Comparison of ENCODE assay signal across 17 cellular contexts in genomic region chr1:18707696-18708257, GRCh38.
DNase-seq lines count a peak whose midpoint lies in the region; ATAC-seq and TF ChIP-seq lines count a peak whose summit lies in the region.
"Had no signal": no experiment of that assay in that cellular context is flagged by ENCODE, and none has a peak within 500 bp of the region (broad histone marks: within the 10 kb centered on the region; RNA-seq: fewer than 3 reads in every experiment).

No MANE protein-coding gene starts in this region.

- CTCF ChIA-PET in activated CD8-positive, alpha-beta T cell treated with anti-CD3 and anti-CD28 coated beads for 36 hours (lab: Charles Lee) = no interaction called here
- CTCF ChIA-PET in activated CD8-positive, alpha-beta T cell treated with anti-CD3 and anti-CD28 coated beads, Interleukin-2, amount 10 ng/mL, durations not matched to agents 7 days and 5 days (lab: Charles Lee) = no interaction called here
- CTCF ChIA-PET in A673 (lab: Charles Lee) = interaction anchor here (0.6 to 0.7 kb wide), 2 partner anchors 80 to 784 kb away, joined by 5 to 8 read pairs; no protein-coding TSS in a partner anchor

- BruUV-seq in A673 (replicated peaks; lab: Mats Ljungman, UMichigan) = no TSS peak

- POLR2A ChIA-PET in activated CD8-positive, alpha-beta T cell treated with anti-CD3 and anti-CD28 coated beads for 36 hours (lab: Charles Lee) = no interaction called here
- POLR2A ChIA-PET in activated CD8-positive, alpha-beta T cell treated with anti-CD3 and anti-CD28 coated beads, Interleukin-2, amount 10 ng/mL, durations not matched to agents 7 days and 5 days (lab: Charles Lee) = interaction anchor here (0.7 kb wide), 1 partner anchor 16 kb away, joined by 3 read pairs; no protein-coding TSS in a partner anchor
- POLR2A ChIA-PET in A673 (lab: Charles Lee; ENCODE audit: low non-redundant PET) = no interaction called here

- intact Hi-C loops in activated CD8-positive, alpha-beta T cell treated with anti-CD3 and anti-CD28 coated beads for 36 hours (cut with micrococcal nuclease) = no loop called here
- intact Hi-C loops in A673 (cut with micrococcal nuclease; ENCODE audit: unreplicated experiment) = no loop called here

- H3K4me3 ChIP-seq in A673 (ENCODE audit: low read depth, low read length, poor library complexity, severe bottlenecking) = no peak overlapping the region
- no peak overlapping the region for H3K4me3 ChIP-seq in endodermal cell (ENCODE audit: low read length)
- H3K4me3 ChIP-seq: K562 had no signal

- H3K36me3 Mint-ChIP-seq in activated CD8-positive, alpha-beta T cell treated with anti-CD3 and anti-CD28 coated beads for 36 hours (ENCODE audit: low read depth) = no peaks in the 10 kb centered on the region
- no peaks in the 10 kb centered on the region for H3K36me3 Mint-ChIP-seq in activated CD8-positive, alpha-beta T cell treated with anti-CD3 and anti-CD28 coated beads, Interleukin-2, amount 10 ng/mL, durations not matched to agents 7 days and 5 days (ENCODE audit: low read depth)
- H3K36me3 Mint-ChIP-seq in endodermal cell (ENCODE audit: low read depth) = no peaks in the 10 kb centered on the region

- peaks cover 28% of the 10 kb centered on the region for H3K4me1 ChIP-seq in A673 (ENCODE audit: insufficient read depth, low read length, poor library complexity, severe bottlenecking)
- H3K4me1 ChIP-seq in endodermal cell (ENCODE audit: control insufficient read depth, insufficient read depth, low read length) = no peaks in the 10 kb centered on the region

- peaks cover 9% of the 10 kb centered on the region for H3K36me3 ChIP-seq in A673 (ENCODE audit: insufficient read depth, low read length, poor library complexity, severe bottlenecking)
- H3K36me3 ChIP-seq in endodermal cell (ENCODE audit: control insufficient read depth, insufficient read depth, low read length) = no peaks in the 10 kb centered on the region

- H3K9me3 ChIP-seq in A673 (ENCODE audit: low read depth, low read length, poor library complexity, severe bottlenecking) (no peaks in the 10 kb centered on the region), endodermal cell (ENCODE audit: control insufficient read depth, low read length) (no peaks in the 10 kb centered on the region)

- no peaks in the 10 kb centered on the region for H3K4me1 Mint-ChIP-seq in activated CD8-positive, alpha-beta T cell treated with anti-CD3 and anti-CD28 coated beads for 36 hours (ENCODE audit: low read depth)
- peaks cover 8% of the 10 kb centered on the region for H3K4me1 Mint-ChIP-seq in activated CD8-positive, alpha-beta T cell treated with anti-CD3 and anti-CD28 coated beads, Interleukin-2, amount 10 ng/mL, durations not matched to agents 7 days and 5 days (ENCODE audit: low read depth)
- peaks cover 2% of the 10 kb centered on the region for H3K4me1 Mint-ChIP-seq in endodermal cell
- H3K4me1 Mint-ChIP-seq: B cell had no signal

- TF ChIP-seq CTCF in activated CD8-positive, alpha-beta T cell treated with anti-CD3 and anti-CD28 coated beads for 36 hours (IDR thresholded peaks at IDR 0.05) = no peak
- no peak for TF ChIP-seq CTCF in A673 (conservative IDR thresholded peaks at IDR 0.05; ENCODE audit: low read depth, low read length)
- TF ChIP-seq CTCF in endodermal cell (conservative IDR thresholded peaks at IDR 0.05) = no peak

- DNase-seq in activated CD8-positive, alpha-beta T cell treated with anti-CD3 and anti-CD28 coated beads for 36 hours = peak; percentile 21
- DNase-seq in activated CD8-positive, alpha-beta T cell treated with anti-CD3 and anti-CD28 coated beads, Interleukin-2, amount 10 ng/mL, durations not matched to agents 7 days and 5 days = no peak
- peak; percentile 85 for DNase-seq in A673 (ENCODE audit: low spot score)
- peak; percentile 37 for DNase-seq in Daoy (ENCODE audit: low read depth)
- DNase-seq in endodermal cell = peak; percentile 61
- DNase-seq in NCI-H1105 (lab: John Stamatoyannopoulos, UW) = no peak
- DNase-seq: C1 segment of cervical spinal cord; Calu3; CD4-positive, alpha-beta T cell; DMS153; DND-41; GF-D8; HCEC 1CT; HFFc6 had no signal

- no peaks in the 10 kb centered on the region for H3K9me3 Mint-ChIP-seq in activated CD8-positive, alpha-beta T cell treated with anti-CD3 and anti-CD28 coated beads for 36 hours
- H3K9me3 Mint-ChIP-seq in activated CD8-positive, alpha-beta T cell treated with anti-CD3 and anti-CD28 coated beads, Interleukin-2, amount 10 ng/mL, durations not matched to agents 7 days and 5 days (ENCODE audit: insufficient read depth) = no peaks in the 10 kb centered on the region
- H3K9me3 Mint-ChIP-seq in endodermal cell = no peaks in the 10 kb centered on the region
- H3K9me3 Mint-ChIP-seq: CD4-positive, alpha-beta T cell; HFFc6 had no signal

- no peak overlapping the region for H3K4me3 Mint-ChIP-seq in activated CD8-positive, alpha-beta T cell treated with anti-CD3 and anti-CD28 coated beads for 36 hours
- H3K4me3 Mint-ChIP-seq in activated CD8-positive, alpha-beta T cell treated with anti-CD3 and anti-CD28 coated beads, Interleukin-2, amount 10 ng/mL, durations not matched to agents 7 days and 5 days = no peak overlapping the region
- H3K4me3 Mint-ChIP-seq in endodermal cell = no peak overlapping the region
- H3K4me3 Mint-ChIP-seq: B cell; CD4-positive, alpha-beta T cell; HFFc6 had no signal

- no peak overlapping the region for H3K27ac Mint-ChIP-seq in activated CD8-positive, alpha-beta T cell treated with anti-CD3 and anti-CD28 coated beads for 36 hours
- H3K27ac Mint-ChIP-seq in activated CD8-positive, alpha-beta T cell treated with anti-CD3 and anti-CD28 coated beads, Interleukin-2, amount 10 ng/mL, durations not matched to agents 7 days and 5 days = no peak overlapping the region
- no peak overlapping the region for H3K27ac Mint-ChIP-seq in endodermal cell
- H3K27ac Mint-ChIP-seq: B cell; CD4-positive, alpha-beta T cell; HFFc6 had no signal

- H3K27ac ChIP-seq in A673 (ENCODE audit: low read depth, low read length, poor library complexity, severe bottlenecking) (no peak overlapping the region), endodermal cell (ENCODE audit: low read depth, low read length) (no peak overlapping the region)

- H3K9ac ChIP-seq in endodermal cell (ENCODE audit: extremely low read depth, low read length, poor library complexity, severe bottlenecking) = no peak overlapping the region

- WGBS in endodermal cell (ENCODE audit: insufficient coverage in 1 of 2, insufficient read length in 1 of 2), 2 experiments = 70 to 79% methylated on average over 4 to 6 of the region's 6 CpGs

- H3K27me3 ChIP-seq in A673 (replicated peaks; ENCODE audit: insufficient read depth, low read depth, low read length, poor library complexity) (no peaks in the 10 kb centered on the region), endodermal cell (ENCODE audit: control insufficient read depth, insufficient read depth, low read length, poor library complexity, severe bottlenecking) (peaks cover 4% of the 10 kb centered on the region)

- H3K27me3 Mint-ChIP-seq in activated CD8-positive, alpha-beta T cell treated with anti-CD3 and anti-CD28 coated beads for 36 hours = peaks cover 14% of the 10 kb centered on the region
- H3K27me3 Mint-ChIP-seq in activated CD8-positive, alpha-beta T cell treated with anti-CD3 and anti-CD28 coated beads, Interleukin-2, amount 10 ng/mL, durations not matched to agents 7 days and 5 days (ENCODE audit: low read depth) = peaks cover 21% of the 10 kb centered on the region
- peaks cover 66% of the 10 kb centered on the region for H3K27me3 Mint-ChIP-seq in endodermal cell (ENCODE audit: insufficient read depth)

- peak; percentile 79 for ATAC-seq in activated CD8-positive, alpha-beta T cell treated with anti-CD3 and anti-CD28 coated beads for 36 hours
- no peak for ATAC-seq in activated CD8-positive, alpha-beta T cell treated with anti-CD3 and anti-CD28 coated beads, Interleukin-2, amount 10 ng/mL, durations not matched to agents 7 days and 5 days
- no peak for ATAC-seq in GM19035 (IDR thresholded peaks at IDR 0.05; ENCODE audit: unreplicated experiment)
- ATAC-seq: K562 had no signal

Comparison
In these comparisons a context has a peak if more than half of its experiments do, and no peak if none do; other contexts are left out.
1. DNase-seq: peak in activated CD8-positive, alpha-beta T cell treated with anti-CD3 and anti-CD28 coated beads for 36 hours (single experiment), A673 (single experiment), Daoy (single experiment) and endodermal cell (single experiment); none in activated CD8-positive, alpha-beta T cell treated with anti-CD3 and anti-CD28 coated beads, Interleukin-2, amount 10 ng/mL, durations not matched to agents 7 days and 5 days (single experiment) and NCI-H1105 (single experiment).